13 cellular contexts compared by ENCODE assay signal in the genomic region with DNA sequence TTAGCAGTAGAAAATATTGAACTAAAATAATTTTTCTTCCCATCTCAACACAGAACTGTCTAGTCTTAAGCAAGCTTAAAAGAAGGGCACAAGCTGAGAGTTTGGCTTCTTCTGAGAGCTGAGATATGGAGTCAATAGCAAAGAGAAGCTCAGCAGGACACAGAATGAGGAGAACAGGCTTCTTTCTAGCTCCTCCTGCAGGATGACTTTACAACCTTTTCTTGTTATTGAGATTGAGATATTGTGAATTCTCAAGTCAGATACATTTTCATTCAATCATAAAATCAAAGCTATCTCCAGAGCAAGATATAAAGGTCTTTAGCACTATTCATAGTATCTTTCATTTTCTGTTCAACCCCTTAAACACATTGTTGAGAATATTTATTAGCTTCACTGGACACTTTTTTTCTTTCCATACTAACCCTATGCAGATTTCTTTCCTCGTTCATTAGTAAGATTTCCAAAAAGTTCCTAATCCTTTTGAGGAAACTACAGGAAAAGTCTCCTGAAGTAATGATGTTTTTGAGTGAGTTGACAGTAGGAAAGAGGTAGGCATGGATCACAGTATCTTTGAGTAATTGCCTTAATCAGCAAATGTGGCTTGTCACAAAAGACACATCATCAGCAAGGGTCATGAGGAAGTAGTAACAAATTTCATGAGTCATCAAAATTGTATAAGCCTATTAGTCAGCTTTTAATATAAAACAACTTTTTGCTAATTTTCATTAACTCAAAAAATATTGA. TPM values are rescaled to one million over a fixed set of nuclear protein-coding genes. Genes with fewer than 3 reads are reported as not detected.
DNase-seq lines count a peak whose midpoint lies in the region; ATAC-seq, FAIRE-seq and TF ChIP-seq lines count a peak whose summit lies in the region.
"Had no signal": no experiment of that assay in that cellular context is flagged by ENCODE, and none has a peak within 500 bp of the region (broad histone marks: within the 10 kb centered on the region; RNA-seq: fewer than 3 reads in every experiment).

No MANE protein-coding gene starts in this region.

- H3K9ac ChIP-seq in endothelial cell of umbilical vein (replicated peaks; ENCODE audit: extremely low read depth, insufficient read depth, low read length) = no peak overlapping the region

- FAIRE-seq in endothelial cell of umbilical vein (lab: Jason Lieb, UNC) = no peak

- H3K9me3 ChIP-seq in endothelial cell of umbilical vein (replicated peaks; ENCODE audit: control insufficient read depth, insufficient read depth, low read length) = no peaks in the 10 kb centered on the region
- no peaks in the 10 kb centered on the region for H3K9me3 ChIP-seq in upper lobe of right lung
- H3K9me3 ChIP-seq: neutrophil had no signal

- H3K4me1 ChIP-seq in endothelial cell of umbilical vein (ENCODE audit: control insufficient read depth, extremely low read depth, insufficient read depth, low read length) (no peaks in the 10 kb centered on the region), upper lobe of right lung (no peaks in the 10 kb centered on the region)
- H3K4me1 ChIP-seq: tibial nerve had no signal

- H3K27ac ChIP-seq in endothelial cell of umbilical vein (ENCODE audit: insufficient read depth, low read depth, low read length) (no peak overlapping the region), upper lobe of right lung (no peak overlapping the region)
- H3K27ac ChIP-seq: tibial nerve had no signal

- TF ChIP-seq POLR2A in endothelial cell of umbilical vein (IDR thresholded peaks at IDR 0.05; ENCODE audit: low read depth, low read length) = no peak

- H3K36me3 ChIP-seq in endothelial cell of umbilical vein (ENCODE audit: control insufficient read depth in 2 of 2, extremely low read depth in 1 of 2, insufficient read depth in 2 of 2, low read length in 2 of 2) (no peaks in the 10 kb centered on the region), upper lobe of right lung (no peaks in the 10 kb centered on the region)
- H3K36me3 ChIP-seq: neutrophil, tibial nerve had no signal

- CTCF ChIA-PET in endothelial cell of umbilical vein (lab: Charles Lee) = interaction anchor here (1.0 to 1.7 kb wide), 6 partner anchors 11 to 395 kb away, joined by 3 to 7 read pairs (median 3); a partner anchor contains a TSS

- H3K9me1 ChIP-seq in endothelial cell of umbilical vein (replicated peaks; ENCODE audit: control insufficient read depth, extremely low read depth, insufficient read depth, low read length) = no peaks in the 10 kb centered on the region

- no peaks in the 10 kb centered on the region for H4K20me1 ChIP-seq in endothelial cell of umbilical vein (replicated peaks; ENCODE audit: control insufficient read depth, extremely low read depth, insufficient read depth, low read length)

- dilution Hi-C loops in endothelial cell of umbilical vein (cut with MboI; ENCODE audit: extremely low pct_ligation_motif_present, low sequenced_read_pairs) = no loop called here

- no peaks in the 10 kb centered on the region for H3K79me2 ChIP-seq in endothelial cell of umbilical vein (ENCODE audit: control insufficient read depth, insufficient read depth, low read length)

- no peak overlapping the region for H3K4me2 ChIP-seq in endothelial cell of umbilical vein (ENCODE audit: insufficient read depth, low read length)

- BruUV-seq in endothelial cell of umbilical vein (replicated peaks; lab: Mats Ljungman, UMichigan) = no TSS peak

- TF ChIP-seq CTCF in endothelial cell of umbilical vein (IDR thresholded peaks at IDR 0.05; ENCODE audit: extremely low read depth in 1 of 2, insufficient read depth in 1 of 2, low read depth in 1 of 2, low read length in 2 of 2) (no peak), upper lobe of right lung (IDR thresholded peaks at IDR 0.05) (no peak)

- peak; percentile 70 for DNase-seq in SIG-M5 treated with dmso at 0.1 percent for 504 hours (lab: John Stamatoyannopoulos, UW; ENCODE audit: unreplicated experiment)
- no peak for DNase-seq in SIG-M5 (lab: John Stamatoyannopoulos, UW)
- peak; percentile 94 for DNase-seq in OCI-M1 (lab: John Stamatoyannopoulos, UW)
- DNase-seq in endothelial cell of umbilical vein (ENCODE audit: low read depth, low spot score) = no peak
- no peak for DNase-seq in upper lobe of right lung
- DNase-seq: activated T-cell treated with anti-CD3 and anti-CD28 coated beads, Interleukin-2, amount 50 U/mL, for 72 hours; NCI-H2171; T1000 had no signal

- ATAC-seq in upper lobe of right lung (peak; percentile 33), HG02610 (IDR thresholded peaks at IDR 0.05; ENCODE audit: unreplicated experiment) (no peak), HG02884 (IDR thresholded peaks at IDR 0.05; ENCODE audit: unreplicated experiment) (no peak), HG03432 (IDR thresholded peaks at IDR 0.05; ENCODE audit: unreplicated experiment) (no peak)
- ATAC-seq: activated T-cell treated with anti-CD3 and anti-CD28 coated beads, Interleukin-2, amount 50 U/mL, for 72 hours had no signal

- H2AFZ ChIP-seq in endothelial cell of umbilical vein (ENCODE audit: low read depth, low read length) = no peak overlapping the region

- POLR2A ChIA-PET in endothelial cell of umbilical vein (lab: Charles Lee) = no interaction called here

- H3K27me3 ChIP-seq in endothelial cell of umbilical vein (ENCODE audit: control insufficient read depth in 2 of 2, insufficient read depth in 2 of 2, low read length in 2 of 2) = no peaks in the 10 kb centered on the region
- H3K27me3 ChIP-seq in upper lobe of right lung = no peaks in the 10 kb centered on the region
- H3K27me3 ChIP-seq: neutrophil, tibial nerve had no signal

- H3K4me3 ChIP-seq in endothelial cell of umbilical vein (replicated peaks in 1 of 3; ENCODE audit: insufficient read depth in 1 of 3, low read depth in 1 of 3, low read length in 3 of 3) = no peak overlapping the region
- no peak overlapping the region for H3K4me3 ChIP-seq in upper lobe of right lung
- H3K4me3 ChIP-seq: tibial nerve had no signal

- intact Hi-C loops in endothelial cell of umbilical vein (cut with micrococcal nuclease) = no loop called here
- intact Hi-C loops in upper lobe of right lung (cut with DNase I) = no loop called here

TF ChIP-seq in endothelial cell of umbilical vein, 7 proteins besides CTCF, POLR2A, EP300 and RAD21:
- TF ChIP-seq EZH2 (IDR thresholded peaks at IDR 0.05; ENCODE audit: borderline replicate concordance, low read depth, low read length, severe bottlenecking) = no peak
- TF ChIP-seq GATA2 (IDR thresholded peaks at IDR 0.05; ENCODE audit: insufficient read depth, insufficient read length, low read depth, low read length) = no peak
- TF ChIP-seq MYC (IDR thresholded peaks at IDR 0.05; ENCODE audit: low read depth, low read length) = no peak
- TF ChIP-seq JUN (IDR thresholded peaks at IDR 0.05; ENCODE audit: borderline replicate concordance, insufficient read depth, insufficient read length, low read depth) = peak; percentile 1
- TF ChIP-seq POLR2AphosphoS5 (IDR thresholded peaks at IDR 0.05; ENCODE audit: insufficient read depth, low read depth, low read length) = no peak
- TF ChIP-seq, protein P1, sequence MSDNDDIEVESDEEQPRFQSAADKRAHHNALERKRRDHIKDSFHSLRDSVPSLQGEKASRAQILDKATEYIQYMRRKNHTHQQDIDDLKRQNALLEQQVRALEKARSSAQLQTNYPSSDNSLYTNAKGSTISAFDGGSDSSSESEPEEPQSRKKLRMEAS (IDR thresholded peaks at IDR 0.05; ENCODE audit: insufficient read depth, insufficient read length) = no peak
TF ChIP-seq in endothelial cell of umbilical vein: peak in this region for 1.

RNA-seq across cellular contexts. Expression of a gene that starts 17.8 kb away (rescaled TPM):
- total RNA-seq in endothelial cell of umbilical vein = 1.3 and 1.4 TPM in 2 replicates
- 1.1 TPM in 2 replicates for polyA plus RNA-seq in endothelial cell of umbilical vein
- 1.5 and 2.7 TPM in 2 replicates for polyA plus RNA-seq in endothelial cell of umbilical vein (2011; cell fraction: cytosol; rRNA removed)
- polyA plus RNA-seq in endothelial cell of umbilical vein (2011; cell fraction: nucleus; rRNA removed) = 4.0 and 4.1 TPM in 2 replicates
- 1.6 and 2.1 TPM in 2 replicates for polyA plus RNA-seq in endothelial cell of umbilical vein (2012)
- polyA minus RNA-seq in endothelial cell of umbilical vein = not detected in 2 replicates
- polyA minus RNA-seq in endothelial cell of umbilical vein (2011; cell fraction: cytosol; rRNA and poly(A)+ RNA removed) = 8.4 TPM
- polyA minus RNA-seq in endothelial cell of umbilical vein (2011; cell fraction: nucleus; rRNA and poly(A)+ RNA removed) = 2.0 and 2.7 TPM in 2 replicates
- total RNA-seq in upper lobe of right lung = 9.7 TPM
- total RNA-seq: activated T-cell treated with anti-CD3 and anti-CD28 coated beads, Interleukin-2, amount 50 U/mL, for 72 hours had no signal

RNA-seq across cellular contexts. Expression of a gene that starts 42.7 kb away (rescaled TPM):
- total RNA-seq in endothelial cell of umbilical vein (6.2 and 8.6 TPM in 2 replicates), upper lobe of right lung (51.9 TPM)
- polyA plus RNA-seq in endothelial cell of umbilical vein = 15.1 and 15.9 TPM in 2 replicates
- polyA plus RNA-seq in endothelial cell of umbilical vein (2011; cell fraction: cytosol; rRNA removed) = 15.3 and 24.9 TPM in 2 replicates
- polyA plus RNA-seq in endothelial cell of umbilical vein (2011; cell fraction: nucleus; rRNA removed) = 72.1 and 85.7 TPM in 2 replicates
- polyA plus RNA-seq in endothelial cell of umbilical vein (2012) = 8.9 and 11.1 TPM in 2 replicates
- 4.0 and 4.9 TPM in 2 replicates for polyA minus RNA-seq in endothelial cell of umbilical vein
- 68.0 TPM for polyA minus RNA-seq in endothelial cell of umbilical vein (2011; cell fraction: cytosol; rRNA and poly(A)+ RNA removed)
- polyA minus RNA-seq in endothelial cell of umbilical vein (2011; cell fraction: nucleus; rRNA and poly(A)+ RNA removed) = 36.4 and 70.3 TPM in 2 replicates
- total RNA-seq: activated T-cell treated with anti-CD3 and anti-CD28 coated beads, Interleukin-2, amount 50 U/mL, for 72 hours had no signal

RNA-seq across cellular contexts. Expression of a gene that starts 57.8 kb away (rescaled TPM):
- total RNA-seq in endothelial cell of umbilical vein = 0.21 and 0.33 TPM in 2 replicates
- polyA plus RNA-seq in endothelial cell of umbilical vein = 0.25 and 0.40 TPM in 2 replicates
- 0.27 and 0.31 TPM in 2 replicates for polyA plus RNA-seq in endothelial cell of umbilical vein (2011; cell fraction: cytosol; rRNA removed)
- 0.20 and 0.24 TPM in 2 replicates for polyA plus RNA-seq in endothelial cell of umbilical vein (2011; cell fraction: nucleus; rRNA removed)
- 0.38 and 0.54 TPM in 2 replicates for polyA plus RNA-seq in endothelial cell of umbilical vein (2012)
- polyA minus RNA-seq in endothelial cell of umbilical vein = 0.15 and 0.27 TPM in 2 replicates
- not detected for polyA minus RNA-seq in endothelial cell of umbilical vein (2011; cell fraction: cytosol; rRNA and poly(A)+ RNA removed)
- polyA minus RNA-seq in endothelial cell of umbilical vein (2011; cell fraction: nucleus; rRNA and poly(A)+ RNA removed) = 0.14 TPM in 1 of 2 replicates, not detected in the other
- 7.2 TPM for total RNA-seq in upper lobe of right lung
- total RNA-seq: activated T-cell treated with anti-CD3 and anti-CD28 coated beads, Interleukin-2, amount 50 U/mL, for 72 hours had no signal

Comparison
In these comparisons a context has a peak if more than half of its experiments do, and no peak if none do; other contexts are left out.
1. DNase-seq: peak in SIG-M5 treated with dmso at 0.1 percent for 504 hours (single experiment) and OCI-M1 (single experiment); none in SIG-M5 (single experiment), endothelial cell of umbilical vein (single experiment) and upper lobe of right lung (single experiment).